In genomic region chrX:43940811-43941210, GRCh38 we compare ENCODE assay signal across 1 cellular context.
TF ChIP-seq lines count a peak whose summit lies in the region.

No MANE protein-coding gene starts in this region.

TF ChIP-seq in IMR-90, 13 proteins besides CTCF, POLR2A, EP300 and RAD21:
- TF ChIP-seq RCOR1 (IDR thresholded peaks at IDR 0.05; ENCODE audit: insufficient replicate concordance, low read length) = no peak
- TF ChIP-seq SMC3 (IDR thresholded peaks at IDR 0.05; ENCODE audit: low read depth, low read length) = no peak
- no peak for TF ChIP-seq USF2 (IDR thresholded peaks at IDR 0.05; ENCODE audit: low read depth, low read length)
- no peak for TF ChIP-seq RFX5 (IDR thresholded peaks at IDR 0.05; ENCODE audit: low read depth, low read length)
- TF ChIP-seq FOS (IDR thresholded peaks at IDR 0.05; ENCODE audit: low read depth, low read length) = no peak
- TF ChIP-seq CHD1 (IDR thresholded peaks at IDR 0.05; ENCODE audit: low read depth, low read length) = no peak
- TF ChIP-seq ELK1 (IDR thresholded peaks at IDR 0.05; ENCODE audit: borderline replicate concordance, low read depth, low read length) = no peak
- TF ChIP-seq MAFK (IDR thresholded peaks at IDR 0.05; ENCODE audit: low read depth, low read length) = no peak
- no peak for TF ChIP-seq CEBPB (IDR thresholded peaks at IDR 0.05; ENCODE audit: low read depth, low read length)
- TF ChIP-seq MAZ (IDR thresholded peaks at IDR 0.05; ENCODE audit: borderline replicate concordance, low read depth, low read length) = no peak
- no peak for TF ChIP-seq BHLHE40 (IDR thresholded peaks at IDR 0.05; ENCODE audit: low read depth, low read length)
